Comparison of ENCODE assay signal across 16 cellular contexts in genomic region chr20:51514836-51515235, GRCh38. TPM values are rescaled to one million over a fixed set of nuclear protein-coding genes. Genes with fewer than 3 reads are reported as not detected.
DNase-seq lines count a peak whose midpoint lies in the region; ATAC-seq and TF ChIP-seq lines count a peak whose summit lies in the region.
"Had no signal": no experiment of that assay in that cellular context is flagged by ENCODE, and none has a peak within 500 bp of the region (broad histone marks: within the 10 kb centered on the region; RNA-seq: fewer than 3 reads in every experiment).

No MANE protein-coding gene starts in this region.

- no peak overlapping the region for H3K27ac ChIP-seq in heart right ventricle
- no peak overlapping the region for H3K27ac ChIP-seq in spleen
- H3K27ac ChIP-seq in effector memory CD4-positive, alpha-beta T cell (ENCODE audit: insufficient read depth, low read length, poor library complexity, severe bottlenecking), result no peak overlapping the region

- H3K4me1 Mint-ChIP-seq in activated CD4-positive, alpha-beta T cell treated with anti-CD3 and anti-CD28 coated beads, Interleukin-2, amount 10 ng/mL, durations not matched to agents 7 days and 5 days, result peaks cover 82% of the 10 kb centered on the region
- peaks cover 72% of the 10 kb centered on the region for H3K4me1 Mint-ChIP-seq in central memory CD8-positive, alpha-beta T cell

- intact Hi-C loops in cardiac septum (cut with DNase I) (no loop called here), heart right ventricle (cut with DNase I) (no loop called here), spleen (cut with DNase I; ENCODE audit: low total_unique reads) (no loop called here)

- CTCF ChIA-PET in activated CD4-positive, alpha-beta T cell treated with anti-CD3 and anti-CD28 coated beads, Interleukin-2, amount 10 ng/mL, durations not matched to agents 7 days and 5 days (lab: Charles Lee), result interaction anchor here (1.8 to 2.2 kb wide), 2 partner anchors 10 to 14 kb away, joined by 9 to 17 read pairs; no protein-coding TSS in a partner anchor

- no peaks in the 10 kb centered on the region for H3K9me3 Mint-ChIP-seq in activated CD4-positive, alpha-beta T cell treated with anti-CD3 and anti-CD28 coated beads, Interleukin-2, amount 10 ng/mL, durations not matched to agents 7 days and 5 days
- H3K9me3 Mint-ChIP-seq in central memory CD8-positive, alpha-beta T cell, result no peaks in the 10 kb centered on the region

- peaks cover 84% of the 10 kb centered on the region for H3K36me3 Mint-ChIP-seq in activated CD4-positive, alpha-beta T cell treated with anti-CD3 and anti-CD28 coated beads, Interleukin-2, amount 10 ng/mL, durations not matched to agents 7 days and 5 days (ENCODE audit: low read depth)
- peaks cover 68% of the 10 kb centered on the region for H3K36me3 Mint-ChIP-seq in central memory CD8-positive, alpha-beta T cell (ENCODE audit: insufficient read depth)

- no peak for TF ChIP-seq CTCF in heart right ventricle (IDR thresholded peaks at IDR 0.05)
- TF ChIP-seq CTCF in spleen (IDR thresholded peaks at IDR 0.05 in 8 of 11, conservative IDR thresholded peaks at IDR 0.05 in 3 of 11), result no peak

- H3K4me3 ChIP-seq in heart right ventricle (no peak overlapping the region), spleen (no peak overlapping the region)
- no peak overlapping the region for H3K4me3 ChIP-seq in effector memory CD4-positive, alpha-beta T cell (ENCODE audit: insufficient read depth, low read depth, low read length, poor library complexity, severe bottlenecking)

- H3K36me3 ChIP-seq in heart right ventricle (peaks cover 0 to 47% (median 0%) of the 10 kb centered on the region in 9 donors), spleen (peaks cover 0 to 94% (median 37%) of the 10 kb centered on the region in 6 donors)
- H3K36me3 ChIP-seq in effector memory CD4-positive, alpha-beta T cell (ENCODE audit: control insufficient read depth, insufficient read depth, low read length), result peaks cover 16% of the 10 kb centered on the region

- WGBS in heart right ventricle, 2 donors, result 91 to 94% methylated on average over 7 of the region's 7 CpGs
- 85 to 96% (median 89%) methylated on average over 7 of the region's 7 CpGs for WGBS in spleen, 5 donors

- peak overlapping the region; percentile 90 for H3K27ac Mint-ChIP-seq in activated CD4-positive, alpha-beta T cell treated with anti-CD3 and anti-CD28 coated beads, Interleukin-2, amount 10 ng/mL, durations not matched to agents 7 days and 5 days
- H3K27ac Mint-ChIP-seq in central memory CD8-positive, alpha-beta T cell (ENCODE audit: low read depth), result peak overlapping the region; percentile 89

- H3K27me3 Mint-ChIP-seq in activated CD4-positive, alpha-beta T cell treated with anti-CD3 and anti-CD28 coated beads, Interleukin-2, amount 10 ng/mL, durations not matched to agents 7 days and 5 days, result no peaks in the 10 kb centered on the region
- H3K27me3 Mint-ChIP-seq in central memory CD8-positive, alpha-beta T cell, result no peaks in the 10 kb centered on the region

- no peaks in the 10 kb centered on the region for H3K27me3 ChIP-seq in heart right ventricle
- no peaks in the 10 kb centered on the region for H3K27me3 ChIP-seq in spleen (replicated peaks in 1 of 7)
- no peaks in the 10 kb centered on the region for H3K27me3 ChIP-seq in effector memory CD4-positive, alpha-beta T cell (replicated peaks; ENCODE audit: control insufficient read depth, insufficient read depth, low read length, poor library complexity, severe bottlenecking)

- no peak for TF ChIP-seq POLR2A in spleen (IDR thresholded peaks at IDR 0.05)

- POLR2A ChIA-PET in activated CD4-positive, alpha-beta T cell treated with anti-CD3 and anti-CD28 coated beads, Interleukin-2, amount 10 ng/mL, durations not matched to agents 7 days and 5 days (lab: Charles Lee), result interaction anchor here (0.9 kb wide), 1 partner anchor 8 kb away, joined by 4 read pairs; no protein-coding TSS in a partner anchor

- H3K9me3 ChIP-seq in heart right ventricle (no peaks in the 10 kb centered on the region), spleen (no peaks in the 10 kb centered on the region)
- H3K9me3 ChIP-seq in effector memory CD4-positive, alpha-beta T cell (ENCODE audit: control insufficient read depth, low read length), result no peaks in the 10 kb centered on the region

- DNase-seq in activated CD4-positive, alpha-beta T cell treated with anti-CD3 and anti-CD28 coated beads, Interleukin-2, amount 10 ng/mL, durations not matched to agents 7 days and 5 days, result no peak
- DNase-seq in activated CD4-positive, alpha-beta T cell treated with anti-CD3 and anti-CD28 coated beads, Interleukin-2, amount 50 U/mL, for 1 hour, result no peak
- peak; percentile 19 for DNase-seq in cardiac septum (ENCODE audit: low spot score)
- no peak for DNase-seq in heart right ventricle
- DNase-seq in central memory CD8-positive, alpha-beta T cell (ENCODE audit: low spot score in 2 of 2), result no peak
- DNase-seq in spleen, result peak; percentile 56
- no peak for DNase-seq in DMS53 (lab: John Stamatoyannopoulos, UW)
- DNase-seq in effector memory CD4-positive, alpha-beta T cell, result no peak
- DNase-seq: C1 segment of cervical spinal cord, Calu3, DMS79, HCEC 1CT, NCI-H1417 treated with DMSO at 0.1 percent for 48 hours, NCI-H2029, NCI-H2171 treated with DMSO at 0.1 percent for 48 hours, NCI-H82 had no signal

- H3K4me1 ChIP-seq in heart right ventricle (peaks cover 0 to 10% (median 0%) of the 10 kb centered on the region in 9 donors), spleen (peaks cover 6 to 47% (median 24%) of the 10 kb centered on the region in 6 donors)
- H3K4me1 ChIP-seq in effector memory CD4-positive, alpha-beta T cell (ENCODE audit: control insufficient read depth, insufficient read depth, low read length, poor library complexity, severe bottlenecking), result peaks cover 38% of the 10 kb centered on the region

- no peak for ATAC-seq in heart right ventricle
- ATAC-seq in central memory CD8-positive, alpha-beta T cell (replicated peaks; ENCODE audit: extremely low read depth, poor library complexity, severe bottlenecking), result no peak

- no peak overlapping the region for H3K4me3 Mint-ChIP-seq in activated CD4-positive, alpha-beta T cell treated with anti-CD3 and anti-CD28 coated beads, Interleukin-2, amount 10 ng/mL, durations not matched to agents 7 days and 5 days
- H3K4me3 Mint-ChIP-seq in central memory CD8-positive, alpha-beta T cell, result peak overlapping the region; percentile 21

RNA-seq across cellular contexts. Expression of gene NFATC2, which starts 27.7 kb away (rescaled TPM):
- total RNA-seq in activated CD4-positive, alpha-beta T cell treated with anti-CD3 and anti-CD28 coated beads, Interleukin-2, amount 10 ng/mL, durations not matched to agents 7 days and 5 days, result 10 to 100 TPM; 62.0 to 68.8 TPM
- total RNA-seq in cardiac septum, result 4.3 TPM
- total RNA-seq in heart right ventricle, result 1 to 10 TPM; 2.0 to 5.7 (median 3.7) TPM
- 1 to 10 TPM in 1 of 2 donors, under 1 TPM in 1; 0.43 to 2.6 TPM for polyA plus RNA-seq in heart right ventricle
- 10 to 100 TPM; 28.0 to 42.9 (median 38.7) TPM for total RNA-seq in spleen
- 1 to 10 TPM; 6.5 to 9.1 (median 6.8) TPM for polyA plus RNA-seq in spleen

Comparison
In these comparisons a context has a peak if more than half of its experiments do, and no peak if none do; other contexts are left out.
1. DNase-seq: peak in cardiac septum (single experiment) and spleen (single experiment); none in activated CD4-positive, alpha-beta T cell treated with anti-CD3 and anti-CD28 coated beads, Interleukin-2, amount 10 ng/mL, durations not matched to agents 7 days and 5 days (single experiment), activated CD4-positive, alpha-beta T cell treated with anti-CD3 and anti-CD28 coated beads, Interleukin-2, amount 50 U/mL, for 1 hour (single experiment), heart right ventricle (0 of 2), central memory CD8-positive, alpha-beta T cell (0 of 2), DMS53 (single experiment) and effector memory CD4-positive, alpha-beta T cell (0 of 3).